ENCODE assay signal across 5 cellular contexts in the genomic region with DNA sequence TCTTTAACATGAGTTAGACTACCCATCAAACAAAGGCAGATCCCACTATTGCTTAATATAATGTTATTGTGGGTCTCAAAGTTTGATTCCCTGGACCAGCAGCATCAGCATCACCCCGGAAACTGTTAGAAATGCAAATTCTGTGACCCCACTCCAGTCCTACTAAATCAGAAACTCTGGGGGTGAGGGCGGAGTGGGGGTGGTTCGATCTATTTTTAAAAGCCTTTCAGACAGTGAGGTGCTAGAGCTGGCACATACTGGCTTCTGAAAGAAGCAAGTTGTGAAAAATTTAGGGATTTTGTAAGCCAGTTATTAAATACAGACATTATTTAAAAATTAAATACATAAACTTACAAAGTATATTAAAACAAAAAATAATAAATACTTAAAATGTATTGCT.
"Had no signal": no experiment of that assay in that cellular context is flagged by ENCODE, and none has a peak within 500 bp of the region (broad histone marks: within the 10 kb centered on the region; RNA-seq: fewer than 3 reads in every experiment).

No MANE protein-coding gene starts in this region.

- H3K27ac ChIP-seq: HL-60 had no signal

- H3K27me3 Mint-ChIP-seq: IgD-negative memory B cell had no signal

- H3K27ac Mint-ChIP-seq: IgD-negative memory B cell had no signal

- H3K4me1 Mint-ChIP-seq: IgD-negative memory B cell had no signal

- H3K4me3 Mint-ChIP-seq: IgD-negative memory B cell had no signal

- ATAC-seq: HepG2, K562 had no signal

- DNase-seq: IMR-90 had no signal

- H3K4me3 ChIP-seq: K562 had no signal
